In genomic region chr11:68099474-68100405, GRCh38 we compare ENCODE assay signal across 1 cellular context.
A peak's percentile ranks its signal among the peaks of the same experiment; 100 is the strongest.
TF ChIP-seq lines count a peak whose summit lies in the region.

No MANE protein-coding gene starts in this region.

TF ChIP-seq in HepG2, 621 proteins besides CTCF, POLR2A, EP300 and RAD21 (continued from another document and continues in another):
- no peak for TF ChIP-seq CEBPZ (IDR thresholded peaks at IDR 0.05; ENCODE audit: low read length)
- TF ChIP-seq ATF5 (CRISPR knock-in tag; IDR thresholded peaks at IDR 0.05; ENCODE audit: low read depth), result no peak
- peak; percentile 62 for TF ChIP-seq FOSL2 (CRISPR knock-in tag; IDR thresholded peaks at IDR 0.05)
- TF ChIP-seq HBP1 (CRISPR knock-in tag; IDR thresholded peaks at IDR 0.05; ENCODE audit: low read depth), result no peak
- TF ChIP-seq NONO (IDR thresholded peaks at IDR 0.05), result no peak
- peak; percentile 67; the same call in 1 of the 2 replicates for TF ChIP-seq NONO (CRISPR knock-in tag; conservative IDR thresholded peaks at IDR 0.05)
- TF ChIP-seq CENPX (CRISPR knock-in tag; IDR thresholded peaks at IDR 0.05), result no peak
- peak; percentile 84 for TF ChIP-seq TBL1XR1 (IDR thresholded peaks at IDR 0.05; ENCODE audit: borderline replicate concordance, low read length, partially characterized antibody)
- no peak for TF ChIP-seq ZSCAN30 (CRISPR knock-in tag; IDR thresholded peaks at IDR 0.05)
- no peak for TF ChIP-seq ZNF468 (CRISPR knock-in tag; IDR thresholded peaks at IDR 0.05)
- 0 out of 2 replicates have a peak, but pooled peaks have one; percentile 46 for TF ChIP-seq MTF1 (CRISPR knock-in tag; IDR thresholded peaks at IDR 0.05)
- no peak for TF ChIP-seq NFYB (CRISPR knock-in tag; IDR thresholded peaks at IDR 0.05)
- no peak for TF ChIP-seq EED (CRISPR knock-in tag; IDR thresholded peaks at IDR 0.05)
- no peak for TF ChIP-seq SCMH1 (CRISPR knock-in tag; IDR thresholded peaks at IDR 0.05; ENCODE audit: borderline replicate concordance)
- no peak for TF ChIP-seq LBX2 (CRISPR knock-in tag; IDR thresholded peaks at IDR 0.05; ENCODE audit: borderline replicate concordance)
- TF ChIP-seq MTERF4 (CRISPR knock-in tag; IDR thresholded peaks at IDR 0.05), result no peak
- 0 out of 2 replicates have a peak, but pooled peaks have one; percentile 74 for TF ChIP-seq RFXAP (CRISPR knock-in tag; IDR thresholded peaks at IDR 0.05; ENCODE audit: borderline replicate concordance)
- no peak for TF ChIP-seq ZC3H13 (CRISPR knock-in tag; IDR thresholded peaks at IDR 0.05)
- peak; percentile 89 for TF ChIP-seq SAP130 (CRISPR knock-in tag; IDR thresholded peaks at IDR 0.05; ENCODE audit: low read depth)
- TF ChIP-seq LRRFIP1 (CRISPR knock-in tag; conservative IDR thresholded peaks at IDR 0.05), result no peak
- peak; percentile 95 for TF ChIP-seq ZNF768 (CRISPR knock-in tag; IDR thresholded peaks at IDR 0.05)
- TF ChIP-seq ZC3H4 (CRISPR knock-in tag; IDR thresholded peaks at IDR 0.05; ENCODE audit: borderline replicate concordance), result no peak
- no peak for TF ChIP-seq ZNF703 (CRISPR knock-in tag; IDR thresholded peaks at IDR 0.05; ENCODE audit: borderline replicate concordance)
- no peak for TF ChIP-seq ZNF24 (IDR thresholded peaks at IDR 0.05)
- TF ChIP-seq KMT2A (CRISPR knock-in tag; IDR thresholded peaks at IDR 0.05), result peak; percentile 77; the same call in 1 of the 2 replicates
- peak; percentile 96 for TF ChIP-seq DPF2 (CRISPR knock-in tag; IDR thresholded peaks at IDR 0.05; ENCODE audit: borderline replicate concordance, low read depth)
- no peak for TF ChIP-seq FOXA1 (IDR thresholded peaks at IDR 0.05)
- peak; percentile 52; the same call in 1 of the 2 replicates for TF ChIP-seq FOXA1 (CRISPR knock-in tag; IDR thresholded peaks at IDR 0.05)
- no peak for TF ChIP-seq ZNF253 (CRISPR knock-in tag; IDR thresholded peaks at IDR 0.05; ENCODE audit: borderline replicate concordance)
- TF ChIP-seq SMARCE1 (IDR thresholded peaks at IDR 0.05; ENCODE audit: borderline replicate concordance), result no peak
- TF ChIP-seq HMG20B (CRISPR knock-in tag; conservative IDR thresholded peaks at IDR 0.05), result peak; percentile 90
- TF ChIP-seq FOXA3 (CRISPR knock-in tag; IDR thresholded peaks at IDR 0.05), result peak; percentile 86
- peak; percentile 82 for TF ChIP-seq TEAD3 (CRISPR knock-in tag; optimal IDR thresholded peaks at IDR 0.05; ENCODE audit: borderline replicate concordance)
- no peak for TF ChIP-seq TAF1 (CRISPR knock-in tag; IDR thresholded peaks at IDR 0.05)
- peak; percentile 83 for TF ChIP-seq TFE3 (CRISPR knock-in tag; IDR thresholded peaks at IDR 0.05)
- TF ChIP-seq ZNF329 (CRISPR knock-in tag; IDR thresholded peaks at IDR 0.05; ENCODE audit: low read depth), result no peak
- no peak for TF ChIP-seq KDM5B (CRISPR knock-in tag; IDR thresholded peaks at IDR 0.05; ENCODE audit: borderline replicate concordance)
- no peak for TF ChIP-seq RARG (CRISPR knock-in tag; IDR thresholded peaks at IDR 0.05; ENCODE audit: low read depth)
- no peak; the same call in 1 of the 2 replicates for TF ChIP-seq JDP2 (CRISPR knock-in tag; IDR thresholded peaks at IDR 0.05; ENCODE audit: borderline replicate concordance)
- TF ChIP-seq ZBTB8A (CRISPR knock-in tag; IDR thresholded peaks at IDR 0.05; ENCODE audit: borderline replicate concordance, low read depth), result no peak
- TF ChIP-seq FOXC1 (CRISPR knock-in tag; IDR thresholded peaks at IDR 0.05; ENCODE audit: borderline replicate concordance), result no peak
- peak; percentile 96 for TF ChIP-seq PHF21A (CRISPR knock-in tag; IDR thresholded peaks at IDR 0.05)
- TF ChIP-seq KMT2B (CRISPR knock-in tag; IDR thresholded peaks at IDR 0.05), result peak; percentile 55; the same call in 1 of the 2 replicates
- no peak for TF ChIP-seq CREB3 (CRISPR knock-in tag; IDR thresholded peaks at IDR 0.05)
- peak; percentile 92 for TF ChIP-seq FOXP4 (CRISPR knock-in tag; IDR thresholded peaks at IDR 0.05)
- TF ChIP-seq ZNF639 (CRISPR knock-in tag; conservative IDR thresholded peaks at IDR 0.05), result peak; percentile 44; the same call in 1 of the 2 replicates
- no peak for TF ChIP-seq ZNF224 (CRISPR knock-in tag; IDR thresholded peaks at IDR 0.05)
- TF ChIP-seq DDIT3 (CRISPR knock-in tag; IDR thresholded peaks at IDR 0.05), result no peak; the same call in 1 of the 2 replicates
- TF ChIP-seq ZNF724P (CRISPR knock-in tag; IDR thresholded peaks at IDR 0.05; ENCODE audit: borderline replicate concordance), result no peak
- TF ChIP-seq ZBTB1 (CRISPR knock-in tag; IDR thresholded peaks at IDR 0.05; ENCODE audit: borderline replicate concordance), result no peak
- TF ChIP-seq ATF7-NPFF (CRISPR knock-in tag; IDR thresholded peaks at IDR 0.05; ENCODE audit: low read depth), result no peak
- no peak for TF ChIP-seq KDM3A (CRISPR knock-in tag; IDR thresholded peaks at IDR 0.05; ENCODE audit: low read depth)
- peak; percentile 93 for TF ChIP-seq MED13 (CRISPR knock-in tag; IDR thresholded peaks at IDR 0.05)
